ENCODE assay signal across 1 cellular context in genomic region chr20:54648421-54649142, GRCh38.
TF ChIP-seq lines count a peak whose summit lies in the region.

No MANE protein-coding gene starts in this region.

TF ChIP-seq in HepG2, 621 proteins besides CTCF, POLR2A, EP300 and RAD21 (continued from another document):
- TF ChIP-seq STAT6 (CRISPR knock-in tag; IDR thresholded peaks at IDR 0.05; ENCODE audit: borderline replicate concordance) (no peak), ZNF710 (CRISPR knock-in tag; IDR thresholded peaks at IDR 0.05; ENCODE audit: borderline replicate concordance) (no peak), POGZ (CRISPR knock-in tag; IDR thresholded peaks at IDR 0.05) (no peak), GZF1 (CRISPR knock-in tag; IDR thresholded peaks at IDR 0.05) (no peak), ZNF589 (CRISPR knock-in tag; conservative IDR thresholded peaks at IDR 0.05) (no peak), PITX1 (CRISPR knock-in tag; IDR thresholded peaks at IDR 0.05) (no peak), ZNF879 (CRISPR knock-in tag; IDR thresholded peaks at IDR 0.05) (no peak), ZBTB34 (CRISPR knock-in tag; IDR thresholded peaks at IDR 0.05) (no peak), CBX5 (CRISPR knock-in tag; IDR thresholded peaks at IDR 0.05; ENCODE audit: borderline replicate concordance) (no peak), UBTF (CRISPR knock-in tag; IDR thresholded peaks at IDR 0.05) (no peak), ZNF547 (CRISPR knock-in tag; IDR thresholded peaks at IDR 0.05) (no peak), MTF2 (CRISPR knock-in tag; IDR thresholded peaks at IDR 0.05; ENCODE audit: borderline replicate concordance) (no peak), MTA1 (CRISPR knock-in tag; IDR thresholded peaks at IDR 0.05; ENCODE audit: borderline replicate concordance) (no peak)
- TF ChIP-seq, protein P1, sequence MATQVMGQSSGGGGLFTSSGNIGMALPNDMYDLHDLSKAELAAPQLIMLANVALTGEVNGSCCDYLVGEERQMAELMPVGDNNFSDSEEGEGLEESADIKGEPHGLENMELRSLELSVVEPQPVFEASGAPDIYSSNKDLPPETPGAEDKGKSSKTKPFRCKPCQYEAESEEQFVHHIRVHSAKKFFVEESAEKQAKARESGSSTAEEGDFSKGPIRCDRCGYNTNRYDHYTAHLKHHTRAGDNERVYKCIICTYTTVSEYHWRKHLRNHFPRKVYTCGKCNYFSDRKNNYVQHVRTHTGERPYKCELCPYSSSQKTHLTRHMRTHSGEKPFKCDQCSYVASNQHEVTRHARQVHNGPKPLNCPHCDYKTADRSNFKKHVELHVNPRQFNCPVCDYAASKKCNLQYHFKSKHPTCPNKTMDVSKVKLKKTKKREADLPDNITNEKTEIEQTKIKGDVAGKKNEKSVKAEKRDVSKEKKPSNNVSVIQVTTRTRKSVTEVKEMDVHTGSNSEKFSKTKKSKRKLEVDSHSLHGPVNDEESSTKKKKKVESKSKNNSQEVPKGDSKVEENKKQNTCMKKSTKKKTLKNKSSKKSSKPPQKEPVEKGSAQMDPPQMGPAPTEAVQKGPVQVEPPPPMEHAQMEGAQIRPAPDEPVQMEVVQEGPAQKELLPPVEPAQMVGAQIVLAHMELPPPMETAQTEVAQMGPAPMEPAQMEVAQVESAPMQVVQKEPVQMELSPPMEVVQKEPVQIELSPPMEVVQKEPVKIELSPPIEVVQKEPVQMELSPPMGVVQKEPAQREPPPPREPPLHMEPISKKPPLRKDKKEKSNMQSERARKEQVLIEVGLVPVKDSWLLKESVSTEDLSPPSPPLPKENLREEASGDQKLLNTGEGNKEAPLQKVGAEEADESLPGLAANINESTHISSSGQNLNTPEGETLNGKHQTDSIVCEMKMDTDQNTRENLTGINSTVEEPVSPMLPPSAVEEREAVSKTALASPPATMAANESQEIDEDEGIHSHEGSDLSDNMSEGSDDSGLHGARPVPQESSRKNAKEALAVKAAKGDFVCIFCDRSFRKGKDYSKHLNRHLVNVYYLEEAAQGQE (IDR thresholded peaks at IDR 0.05; ENCODE audit: borderline replicate concordance in 1 of 2, low read depth in 1 of 2, low read length in 2 of 2) = no peak
